In genomic region chr12:64451687-64452558, GRCh38 we compare ENCODE assay signal across 1 cellular context.
TF ChIP-seq lines count a peak whose summit lies in the region.

Gene TBK1 (plus strand): TSS chr12:64452120. CDS start chr12:64455871, 3,751 bp downstream.

TF ChIP-seq in K562, 482 proteins besides CTCF, POLR2A, EP300 and RAD21 (continued from another document):
- TF ChIP-seq IRF1 (CRISPR knock-in tag; IDR thresholded peaks at IDR 0.05; ENCODE audit: borderline replicate concordance) = no peak; the same call in 1 of the 2 replicates
- TF ChIP-seq ZNF407 (IDR thresholded peaks at IDR 0.05; ENCODE audit: low read depth) = no peak
- peak; percentile 45 for TF ChIP-seq E2F8 (IDR thresholded peaks at IDR 0.05; ENCODE audit: low read depth, partially characterized antibody)
- TF ChIP-seq PTRF (tag; IDR thresholded peaks at IDR 0.05) = no peak
- TF ChIP-seq ZNF639 (CRISPR knock-in tag; conservative IDR thresholded peaks at IDR 0.05 in 1 of 2, IDR thresholded peaks at IDR 0.05 in 1 of 2) = peak in 1 of 2 experiments; percentile 92; a peak in 2 of 4 replicates
- no peak; the same call in 1 of the 2 replicates for TF ChIP-seq AFF4 (CRISPR knock-in tag; IDR thresholded peaks at IDR 0.05)
- TF ChIP-seq BDP1 (IDR thresholded peaks at IDR 0.05; ENCODE audit: insufficient read depth, insufficient read length) = no peak
- TF ChIP-seq PCBP2 (IDR thresholded peaks at IDR 0.05; ENCODE audit: low read depth, low read length, poor library complexity, severe bottlenecking) = no peak
- TF ChIP-seq NR2C2 (CRISPR knock-in tag; IDR thresholded peaks at IDR 0.05) = no peak
- TF ChIP-seq NR2C2 (tag; IDR thresholded peaks at IDR 0.05) = no peak
- TF ChIP-seq MIER1 (IDR thresholded peaks at IDR 0.05; ENCODE audit: low read depth) = no peak
- TF ChIP-seq NR2C1 (IDR thresholded peaks at IDR 0.05) = no peak
- TF ChIP-seq NR2C1 (tag; IDR thresholded peaks at IDR 0.05) = no peak
- peak; percentile 50 for TF ChIP-seq POLR2AphosphoS5 (IDR thresholded peaks at IDR 0.05; ENCODE audit: control insufficient read depth, insufficient read depth, low read depth, low read length)
- TF ChIP-seq HNRNPLL (IDR thresholded peaks at IDR 0.05; ENCODE audit: low read depth, low read length, poor library complexity, severe bottlenecking) = peak; percentile 27
- no peak for TF ChIP-seq MECOM (CRISPR knock-in tag; IDR thresholded peaks at IDR 0.05)
- TF ChIP-seq FOXJ2 (tag; IDR thresholded peaks at IDR 0.05) = no peak
- peak; percentile 29 for TF ChIP-seq TAF9B (IDR thresholded peaks at IDR 0.05; ENCODE audit: partially characterized antibody)
- peak; percentile 94 for TF ChIP-seq RBFOX2 (IDR thresholded peaks at IDR 0.05; ENCODE audit: low read depth, low read length)
- TF ChIP-seq TRIM28 (IDR thresholded peaks at IDR 0.05) = no peak
- no peak for TF ChIP-seq KDM2B (CRISPR knock-in tag; IDR thresholded peaks at IDR 0.05)
- TF ChIP-seq HIVEP1 (CRISPR knock-in tag; IDR thresholded peaks at IDR 0.05) = no peak
- peak; percentile 86 for TF ChIP-seq TAF1 (IDR thresholded peaks at IDR 0.05; ENCODE audit: control insufficient read depth, extremely low read depth, insufficient read depth, low read length, severe bottlenecking)
- peak; percentile 64 for TF ChIP-seq KDM5B (IDR thresholded peaks at IDR 0.05; ENCODE audit: insufficient replicate concordance, low read depth, low read length)
- TF ChIP-seq HOMEZ (CRISPR knock-in tag; IDR thresholded peaks at IDR 0.05) = no peak
- no peak for TF ChIP-seq E2F5 (CRISPR knock-in tag; IDR thresholded peaks at IDR 0.05)
- TF ChIP-seq KAT2B (IDR thresholded peaks at IDR 0.05; ENCODE audit: low read depth, low read length) = no peak
- TF ChIP-seq NKRF (IDR thresholded peaks at IDR 0.05; ENCODE audit: borderline replicate concordance) = peak; percentile 71; the same call in 1 of the 2 replicates
- TF ChIP-seq ZNF436 (CRISPR knock-in tag; IDR thresholded peaks at IDR 0.05) = no peak
- TF ChIP-seq NCOA1 (IDR thresholded peaks at IDR 0.05; ENCODE audit: low read depth) = no peak; the same call in 1 of the 2 replicates
